ENCODE assay signal across 1 cellular context in the genomic region with DNA sequence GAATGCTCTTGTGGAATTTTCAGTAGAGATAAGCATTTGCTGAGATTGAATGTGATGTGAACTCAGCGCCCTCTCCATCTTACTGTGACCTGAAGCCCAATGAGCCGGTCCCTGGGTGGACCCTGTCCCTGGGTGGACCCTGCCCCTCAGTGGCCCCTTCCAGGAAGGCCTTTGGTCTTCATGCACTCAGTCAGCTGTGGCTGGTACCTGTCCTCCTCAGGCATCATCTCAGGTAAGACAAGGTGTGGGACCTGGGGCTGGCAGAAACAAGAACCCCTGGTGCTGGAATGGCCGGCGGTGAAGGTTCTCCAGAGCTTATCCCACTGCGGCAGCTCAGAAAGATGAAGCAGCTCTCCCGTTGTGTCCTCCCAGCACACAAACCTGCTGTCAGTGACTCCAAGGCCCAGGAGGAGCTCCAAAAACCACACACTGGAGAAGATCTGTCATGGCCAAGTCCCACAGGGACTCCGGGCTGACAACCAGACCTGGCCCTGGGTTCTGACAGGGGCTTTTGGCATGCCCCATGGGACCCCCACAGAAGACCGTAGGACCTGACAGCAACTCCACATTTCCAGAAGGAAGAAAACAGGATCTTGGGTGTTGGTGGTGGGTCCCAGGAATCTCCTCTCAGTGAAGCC.
TF ChIP-seq lines count a peak whose summit lies in the region.

No MANE protein-coding gene starts in this region.

TF ChIP-seq in HepG2, 621 proteins besides CTCF, POLR2A, EP300 and RAD21 (continued from another document):
- TF ChIP-seq LCORL (IDR thresholded peaks at IDR 0.05) (no peak), LCORL (CRISPR knock-in tag; IDR thresholded peaks at IDR 0.05) (peak; percentile 59; the same call in 1 of the 2 replicates), SALL1 (CRISPR knock-in tag; IDR thresholded peaks at IDR 0.05) (peak; percentile 47), GFI1 (CRISPR knock-in tag; IDR thresholded peaks at IDR 0.05; ENCODE audit: borderline replicate concordance) (peak; percentile 10; the same call in 1 of the 2 replicates), TMF1 (CRISPR knock-in tag; IDR thresholded peaks at IDR 0.05; ENCODE audit: low read depth) (no peak)
